ENCODE assay signal across 8 cellular contexts in the genomic region with DNA sequence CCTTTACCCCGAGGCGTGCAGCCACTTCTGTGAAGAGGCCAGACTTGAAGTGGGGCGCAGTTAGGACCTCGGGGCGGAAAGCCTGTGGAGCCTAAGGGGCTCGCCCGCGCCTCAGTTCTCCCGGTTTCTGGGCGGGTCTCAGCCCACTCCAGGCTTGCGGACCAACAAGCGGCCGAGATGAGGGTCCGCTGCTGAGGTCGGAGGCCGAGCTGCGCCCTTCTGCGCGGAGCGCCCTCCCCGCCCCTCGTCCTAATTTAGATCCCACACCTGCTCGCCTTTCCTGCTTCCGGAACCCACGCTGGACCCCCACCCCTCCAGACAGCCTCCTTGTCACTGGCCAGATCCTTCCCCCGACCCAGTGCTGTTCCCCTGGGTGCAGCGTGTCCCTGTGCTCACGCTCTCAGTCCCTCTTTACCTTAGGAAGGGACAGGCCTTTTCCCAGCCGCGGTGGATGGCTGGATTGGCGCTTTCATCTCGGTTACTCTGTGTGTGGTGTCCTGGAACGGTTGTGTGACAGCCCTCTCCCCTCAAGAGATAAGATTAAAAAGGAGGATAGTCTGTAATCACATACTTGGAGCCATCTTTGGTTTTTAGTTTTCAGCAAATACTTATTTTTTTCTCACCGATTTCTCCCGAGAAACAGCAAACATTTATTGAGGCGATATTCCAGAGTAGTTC. TPM values are rescaled to one million over a fixed set of nuclear protein-coding genes. Genes with fewer than 3 reads are reported as not detected.
DNase-seq lines count a peak whose midpoint lies in the region; ATAC-seq and TF ChIP-seq lines count a peak whose summit lies in the region.

No MANE protein-coding gene starts in this region.

- DNase-seq in COLO668 (lab: John Stamatoyannopoulos, UW; ENCODE audit: unreplicated experiment) (peak; percentile 46), activated B cell treated with CpG ODN at 0.5 μM for 24 hours (no peak), left ventricle myocardium inferior (no peak), epidermal melanocyte (ENCODE audit: insufficient read length, low spot score) (no peak)

- H3K27me3 Mint-ChIP-seq in activated B cell treated with CpG ODN at 0.5 μM for 24 hours, result no peaks in the 10 kb centered on the region

- POLR2A ChIA-PET in activated B cell treated with CpG ODN at 0.5 μM for 24 hours (lab: Charles Lee), result interaction anchor here (0.6 to 5.7 kb wide), 18 partner anchors 9 to 1079 kb away, joined by 3 to 130 read pairs (median 6); a partner anchor contains a TSS

- peaks cover 39% of the 10 kb centered on the region for H3K4me1 Mint-ChIP-seq in activated B cell treated with CpG ODN at 0.5 μM for 24 hours

- H3K27ac Mint-ChIP-seq in activated B cell treated with CpG ODN at 0.5 μM for 24 hours, result peak overlapping the region; percentile 92

- peaks cover 20% of the 10 kb centered on the region for H3K36me3 ChIP-seq in left ventricle myocardium inferior

- peaks cover 44% of the 10 kb centered on the region for H3K4me1 ChIP-seq in left ventricle myocardium inferior

- intact Hi-C loops in activated B cell treated with CpG ODN at 0.5 μM for 24 hours (cut with micrococcal nuclease) (loop anchor here (1.0 to 2.0 kb wide), 9 partner anchors 10 to 302 kb away; a partner anchor contains a TSS), left ventricle myocardium inferior (cut with micrococcal nuclease) (no loop called here)

- H3K9me3 Mint-ChIP-seq in activated B cell treated with CpG ODN at 0.5 μM for 24 hours, result no peaks in the 10 kb centered on the region

- peak overlapping the region; percentile 91 for H3K4me3 Mint-ChIP-seq in activated B cell treated with CpG ODN at 0.5 μM for 24 hours

- peaks cover 28% of the 10 kb centered on the region for H3K36me3 Mint-ChIP-seq in activated B cell treated with CpG ODN at 0.5 μM for 24 hours (ENCODE audit: low read depth)

- peak overlapping the region; percentile 98 for H3K27ac ChIP-seq in left ventricle myocardium inferior (replicated peaks)
- H3K27ac ChIP-seq in skin epidermis, result peak overlapping the region; percentile 90 to 100 (median 98)

- CTCF ChIA-PET in activated B cell treated with CpG ODN at 0.5 μM for 24 hours (lab: Charles Lee), result interaction anchor here (1.7 kb wide), 1 partner anchor 147 kb away, joined by 4 read pairs; no protein-coding TSS in a partner anchor

- TF ChIP-seq CTCF in activated B cell treated with CpG ODN at 0.5 μM for 24 hours (IDR thresholded peaks at IDR 0.05), result no peak
- TF ChIP-seq CTCF in left ventricle myocardium inferior (IDR thresholded peaks at IDR 0.05; ENCODE audit: borderline replicate concordance), result no peak

- ATAC-seq in HG02759 (IDR thresholded peaks at IDR 0.05; ENCODE audit: unreplicated experiment) (peak; percentile 3), activated B cell treated with CpG ODN at 0.5 μM for 24 hours (ENCODE audit: low read depth) (no peak), HG03097 (IDR thresholded peaks at IDR 0.05; ENCODE audit: low FRiP score, unreplicated experiment) (no peak), GM21367 (IDR thresholded peaks at IDR 0.05; ENCODE audit: unreplicated experiment) (no peak)

- no peaks in the 10 kb centered on the region for H3K9me3 ChIP-seq in left ventricle myocardium inferior (replicated peaks)

- H3K4me3 ChIP-seq in left ventricle myocardium inferior (peak overlapping the region; percentile 84), skin epidermis (peak overlapping the region; percentile 64 to 97 (median 86))

- no peaks in the 10 kb centered on the region for H3K27me3 ChIP-seq in left ventricle myocardium inferior (ENCODE audit: low read depth)

RNA-seq across cellular contexts. Expression of a gene that starts 0.9 kb away (rescaled TPM):
- 92.0 and 103 TPM in 2 replicates for total RNA-seq in activated B cell treated with CpG ODN at 0.5 μM for 24 hours
- total RNA-seq in left ventricle myocardium inferior, result 28.7 TPM

RNA-seq across cellular contexts. Expression of a gene that starts 13.8 kb away (rescaled TPM):
- total RNA-seq in activated B cell treated with CpG ODN at 0.5 μM for 24 hours, result 32.3 and 36.0 TPM in 2 replicates
- total RNA-seq in left ventricle myocardium inferior, result 20.9 TPM

RNA-seq across cellular contexts. Expression of a gene that starts 18.9 kb away (rescaled TPM):
- total RNA-seq in activated B cell treated with CpG ODN at 0.5 μM for 24 hours (139 and 146 TPM in 2 replicates), left ventricle myocardium inferior (53.9 TPM)

RNA-seq across cellular contexts. Expression of a gene that starts 30.1 kb away (rescaled TPM):
- total RNA-seq in activated B cell treated with CpG ODN at 0.5 μM for 24 hours (not detected in 2 replicates), left ventricle myocardium inferior (12.9 TPM)

RNA-seq across cellular contexts. Expression of a gene that starts 58.9 kb away (rescaled TPM):
- 2.2 and 5.0 TPM in 2 replicates for total RNA-seq in activated B cell treated with CpG ODN at 0.5 μM for 24 hours
- total RNA-seq in left ventricle myocardium inferior, result 0.27 TPM
